Comparison of ENCODE assay signal across 11 cellular contexts in the genomic region with DNA sequence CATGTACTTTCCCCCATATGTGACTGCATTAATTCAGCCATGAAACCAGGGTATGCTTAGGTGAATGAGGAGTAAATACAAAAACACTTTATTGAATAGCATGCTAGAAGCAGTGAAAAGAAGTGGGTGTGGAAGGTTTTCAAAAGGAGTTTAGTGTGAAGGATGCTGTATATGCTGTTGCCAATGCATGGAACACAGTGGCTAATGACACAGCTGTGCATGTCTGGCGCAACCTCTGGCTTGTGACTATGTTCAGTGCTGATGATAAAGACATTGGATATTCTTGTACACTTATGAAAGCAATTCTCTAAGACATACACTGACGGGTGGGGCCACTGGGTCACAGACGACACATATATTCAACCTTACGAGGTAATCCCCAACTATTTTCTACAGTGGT. TPM values are rescaled to one million over a fixed set of nuclear protein-coding genes. Genes with fewer than 3 reads are reported as not detected.
DNase-seq lines count a peak whose midpoint lies in the region; TF ChIP-seq lines count a peak whose summit lies in the region.
"Had no signal": no experiment of that assay in that cellular context is flagged by ENCODE, and none has a peak within 500 bp of the region (broad histone marks: within the 10 kb centered on the region; RNA-seq: fewer than 3 reads in every experiment).

No MANE protein-coding gene starts in this region.

- H3K4me3 ChIP-seq in KMS-11 (IDR thresholded peaks at IDR 0.05; ENCODE audit: insufficient read depth, low read depth, low read length): no peak overlapping the region
- no peak overlapping the region for H3K4me3 ChIP-seq in mesenchymal stem cell (ENCODE audit: insufficient read depth in 1 of 2, low read depth in 1 of 2, low read length in 2 of 2)
- H3K4me3 ChIP-seq in mesendoderm (ENCODE audit: low read length): no peak overlapping the region
- H3K4me3 ChIP-seq: dorsolateral prefrontal cortex, prostate gland had no signal

- no peak overlapping the region for H2AK5ac ChIP-seq in mesenchymal stem cell (ENCODE audit: low read length, severe bottlenecking)
- H2AK5ac ChIP-seq in mesendoderm (ENCODE audit: low read length): no peak overlapping the region

- H4K5ac ChIP-seq in mesendoderm (ENCODE audit: low read length): no peak overlapping the region

- no peak overlapping the region for H3K14ac ChIP-seq in mesenchymal stem cell (ENCODE audit: low read length in 2 of 2)

- H3K4ac ChIP-seq in mesenchymal stem cell (ENCODE audit: low read depth in 1 of 2, low read length in 2 of 2): no peak overlapping the region
- H3K4ac ChIP-seq in mesendoderm (ENCODE audit: low read depth, low read length): no peak overlapping the region

- WGBS in mesenchymal stem cell: 19% methylated on average over 2 of the region's 4 CpGs
- no CpG with 5 or more reads among the region's 4 CpGs for WGBS in mesendoderm (ENCODE audit: extremely low coverage, insufficient coverage, low lambda C conversion rate)

- peak overlapping the region; percentile 29 for H3K4me2 ChIP-seq in KMS-11
- H3K4me2 ChIP-seq in mesenchymal stem cell (ENCODE audit: low read length, poor library complexity, severe bottlenecking): no peak overlapping the region
- H3K4me2 ChIP-seq in mesendoderm (ENCODE audit: low read length): no peak overlapping the region

- DNase-seq in activated CD4-positive, alpha-beta T cell treated with anti-CD3 and anti-CD28 coated beads for 48 hours: peak; percentile 28
- no peak for DNase-seq in activated CD4-positive, alpha-beta T cell treated with anti-CD3 and anti-CD28 coated beads for 1 hour
- DNase-seq in HFFc6 (peak; percentile 5), mesenchymal stem cell (peak; percentile 89), mesendoderm (no peak), ACHN (no peak), COR-L47 (lab: John Stamatoyannopoulos, UW) (no peak)
- DNase-seq: dorsolateral prefrontal cortex had no signal

- H3K27me3 Mint-ChIP-seq in HFFc6 (ENCODE audit: insufficient read depth): peaks cover 7% of the 10 kb centered on the region

- H3K79me2 ChIP-seq in KMS-11 (ENCODE audit: insufficient read depth, low read depth): no peaks in the 10 kb centered on the region
- no peaks in the 10 kb centered on the region for H3K79me2 ChIP-seq in mesendoderm (ENCODE audit: control insufficient read depth, insufficient read depth, low read length)

- H2BK15ac ChIP-seq in mesenchymal stem cell (ENCODE audit: low read depth, poor library complexity, severe bottlenecking) (no peak overlapping the region), mesendoderm (replicated peaks; ENCODE audit: low read depth) (no peak overlapping the region)

- peak overlapping the region in 1 of 2 experiments; percentile 33 for H2BK12ac ChIP-seq in mesenchymal stem cell (ENCODE audit: low read length in 2 of 2)

- in situ Hi-C loops in ACHN (cut with HindIII; ENCODE audit: low pct_ligation_motif_present, low pct_unique_long_range_greater_than_20kb, low sequenced_read_pairs): no loop called here

- H4K91ac ChIP-seq in mesenchymal stem cell (ENCODE audit: low read length): no peak overlapping the region

- H3K4me1 Mint-ChIP-seq in HFFc6 (ENCODE audit: low read depth): peaks cover 48% of the 10 kb centered on the region
- H3K4me1 Mint-ChIP-seq: stimulated activated memory B cell treated with anti-CD40 and anti-IgM and Interleukin-4, amounts not matched to agents 10 μg/mL and 1 μg/mL and 100 μg/mL, for 72 hours had no signal

- no peaks in the 10 kb centered on the region for H3K9me3 Mint-ChIP-seq in HFFc6
- H3K9me3 Mint-ChIP-seq: stimulated activated memory B cell treated with anti-CD40 and anti-IgM and Interleukin-4, amounts not matched to agents 10 μg/mL and 1 μg/mL and 100 μg/mL, for 72 hours had no signal

- no peaks in the 10 kb centered on the region for H3K36me3 Mint-ChIP-seq in HFFc6 (ENCODE audit: low read depth)
- H3K36me3 Mint-ChIP-seq: stimulated activated memory B cell treated with anti-CD40 and anti-IgM and Interleukin-4, amounts not matched to agents 10 μg/mL and 1 μg/mL and 100 μg/mL, for 72 hours had no signal

- H3K27ac Mint-ChIP-seq in HFFc6: peak overlapping the region; percentile 81
- H3K27ac Mint-ChIP-seq: stimulated activated memory B cell treated with anti-CD40 and anti-IgM and Interleukin-4, amounts not matched to agents 10 μg/mL and 1 μg/mL and 100 μg/mL, for 72 hours had no signal

- H2BK120ac ChIP-seq in mesenchymal stem cell (ENCODE audit: low read depth, low read length): no peak overlapping the region
- H2BK120ac ChIP-seq in mesendoderm (ENCODE audit: low read depth, low read length): no peak overlapping the region

- no peaks in the 10 kb centered on the region for H4K20me1 ChIP-seq in KMS-11 (ENCODE audit: insufficient read depth)

- no peak overlapping the region for H3K23ac ChIP-seq in mesenchymal stem cell (ENCODE audit: low read length in 2 of 2)
- H3K23ac ChIP-seq in mesendoderm (ENCODE audit: low read length): no peak overlapping the region

- H3K27ac ChIP-seq in KMS-11: peak overlapping the region; percentile 61
- no peak overlapping the region for H3K27ac ChIP-seq in mesenchymal stem cell (ENCODE audit: low read length, poor library complexity, severe bottlenecking)
- H3K27ac ChIP-seq in mesendoderm (ENCODE audit: low read depth, low read length): no peak overlapping the region
- H3K27ac ChIP-seq: dorsolateral prefrontal cortex, prostate gland had no signal

- H2BK5ac ChIP-seq in mesenchymal stem cell (ENCODE audit: low read depth, low read length, poor library complexity, severe bottlenecking) (no peak overlapping the region), mesendoderm (ENCODE audit: low read length) (no peak overlapping the region)

- H2AFZ ChIP-seq in KMS-11 (ENCODE audit: low read depth) (peak overlapping the region; percentile 30; the same call in 1 of the 2 replicates), mesenchymal stem cell (ENCODE audit: low read depth, low read length) (no peak overlapping the region)

- H3K9ac ChIP-seq in KMS-11 (no peak overlapping the region; the same call in 1 of the 2 replicates), mesenchymal stem cell (ENCODE audit: low read length) (no peak overlapping the region), mesendoderm (ENCODE audit: low read length) (no peak overlapping the region)

- H3K9me3 ChIP-seq in mesenchymal stem cell (ENCODE audit: control insufficient read depth, low read length): no peaks in the 10 kb centered on the region
- H3K9me3 ChIP-seq: prostate gland had no signal

- H3K4me1 ChIP-seq in KMS-11 (ENCODE audit: low read depth, poor library complexity, severe bottlenecking) (peaks cover 47% of the 10 kb centered on the region), mesenchymal stem cell (ENCODE audit: control insufficient read depth, insufficient read depth, low read depth, low read length) (peaks cover 4% of the 10 kb centered on the region), mesendoderm (ENCODE audit: control insufficient read depth, low read depth, low read length) (peaks cover under 1% of the 10 kb centered on the region)
- H3K4me1 ChIP-seq: prostate gland had no signal

- no peaks in the 10 kb centered on the region for H3K27me3 ChIP-seq in KMS-11 (ENCODE audit: insufficient read depth, low read depth)
- H3K27me3 ChIP-seq in mesenchymal stem cell (ENCODE audit: control insufficient read depth in 1 of 2, insufficient read depth in 1 of 2, low read length in 2 of 2): peaks cover 6 to 9% of the 10 kb centered on the region in 2 experiments
- H3K27me3 ChIP-seq in mesendoderm (ENCODE audit: insufficient read depth, low read length, poor library complexity): no peaks in the 10 kb centered on the region

- no peak overlapping the region for H3K18ac ChIP-seq in mesenchymal stem cell (ENCODE audit: low read depth in 1 of 2, low read length in 2 of 2)
- H3K18ac ChIP-seq in mesendoderm (ENCODE audit: low read length): no peak overlapping the region

- H3K4me3 Mint-ChIP-seq in HFFc6: peak overlapping the region; percentile 36; the same call in 1 of the 2 replicates
- H3K4me3 Mint-ChIP-seq: stimulated activated memory B cell treated with anti-CD40 and anti-IgM and Interleukin-4, amounts not matched to agents 10 μg/mL and 1 μg/mL and 100 μg/mL, for 72 hours had no signal

- H4K8ac ChIP-seq in mesenchymal stem cell (ENCODE audit: low read length): no peak overlapping the region
- no peak overlapping the region for H4K8ac ChIP-seq in mesendoderm (ENCODE audit: low read depth, low read length)

- TF ChIP-seq CTCF in HFFc6 (IDR thresholded peaks at IDR 0.05) (no peak), KMS-11 (conservative IDR thresholded peaks at IDR 0.05; ENCODE audit: low read depth, low read length) (no peak)

- H3K36me3 ChIP-seq in KMS-11 (ENCODE audit: insufficient read depth): no peaks in the 10 kb centered on the region
- H3K36me3 ChIP-seq in mesenchymal stem cell (ENCODE audit: control insufficient read depth in 1 of 2, insufficient read depth in 2 of 2, low read depth in 1 of 2, low read length in 2 of 2): no peaks in the 10 kb centered on the region
- H3K36me3 ChIP-seq in mesendoderm (ENCODE audit: control insufficient read depth, insufficient read depth, low read length): no peaks in the 10 kb centered on the region
- H3K36me3 ChIP-seq: prostate gland had no signal

- H3K56ac ChIP-seq in mesendoderm (ENCODE audit: low read length): no peak overlapping the region

- H3K79me1 ChIP-seq in mesenchymal stem cell (replicated peaks; ENCODE audit: low read length, poor library complexity, severe bottlenecking): no peaks in the 10 kb centered on the region
- H3K79me1 ChIP-seq in mesendoderm (ENCODE audit: low read length): no peaks in the 10 kb centered on the region

RNA-seq across cellular contexts. Expression of a gene that starts 55.2 kb away (rescaled TPM):
- total RNA-seq in HFFc6 (2021; fragmentation: NEBNext Ultra II Directional; extraction: Animal tissue kit (Norgen Biotek cat#: 25700)): not detected
- not detected for polyA plus RNA-seq in mesenchymal stem cell (2013, experiment 1 of 2)
- polyA plus RNA-seq in mesenchymal stem cell (2013, experiment 2 of 2): not detected
- 0.03 TPM for polyA plus RNA-seq in mesendoderm (2013, experiment 1 of 2)
- 0.03 TPM for polyA plus RNA-seq in mesendoderm (2013, experiment 2 of 2)

RNA-seq across cellular contexts. Expression of a gene that starts 55.5 kb away (rescaled TPM):
- 10 to 100 TPM in 1 of 6 experiments, 1 to 10 TPM in 5; 8.2 to 10.6 (median 9.1) TPM for total RNA-seq in HFFc6 (2021; fragmentation: NEBNext Ultra II Directional; extraction: Animal tissue kit (Norgen Biotek cat#: 25700))
- 9.6 TPM for polyA plus RNA-seq in mesenchymal stem cell (2013, experiment 1 of 2)
- polyA plus RNA-seq in mesenchymal stem cell (2013, experiment 2 of 2): 10.2 TPM
- polyA plus RNA-seq in mesendoderm (2013, experiment 1 of 2): 2.8 TPM
- 2.8 TPM for polyA plus RNA-seq in mesendoderm (2013, experiment 2 of 2)

Comparison
In these comparisons a context has a peak if more than half of its experiments do, and no peak if none do; other contexts are left out.
1. DNase-seq: peak in activated CD4-positive, alpha-beta T cell treated with anti-CD3 and anti-CD28 coated beads for 48 hours (single experiment), HFFc6 (single experiment) and mesenchymal stem cell (single experiment); none in activated CD4-positive, alpha-beta T cell treated with anti-CD3 and anti-CD28 coated beads for 1 hour (single experiment), mesendoderm (single experiment), ACHN (single experiment) and COR-L47 (single experiment).